Comparison of ENCODE assay signal across 15 cellular contexts in genomic region chr16:54475019-54475418, GRCh38.
A peak's percentile ranks its signal among the peaks of the same experiment; 100 is the strongest.
DNase-seq lines count a peak whose midpoint lies in the region; ATAC-seq and TF ChIP-seq lines count a peak whose summit lies in the region.
"Had no signal": no experiment of that assay in that cellular context is flagged by ENCODE, and none has a peak within 500 bp of the region (broad histone marks: within the 10 kb centered on the region; RNA-seq: fewer than 3 reads in every experiment).

No MANE protein-coding gene starts in this region.

- POLR2A ChIA-PET in A673 (lab: Charles Lee; ENCODE audit: low non-redundant PET), result interaction anchor here (0.6 to 0.7 kb wide), 3 partner anchors 20 to 1755 kb away, joined by 4 to 5 read pairs (median 5); no protein-coding TSS in a partner anchor

- TF ChIP-seq CTCF in A673 (conservative IDR thresholded peaks at IDR 0.05; ENCODE audit: low read depth, low read length), result no peak
- TF ChIP-seq CTCF in neural crest cell (conservative IDR thresholded peaks at IDR 0.05), result no peak

- BruUV-seq in A673 (replicated peaks; lab: Mats Ljungman, UMichigan), result no TSS peak

- intact Hi-C loops in A673 (cut with micrococcal nuclease; ENCODE audit: unreplicated experiment), result loop anchor here (10.0 kb wide), 2 partner anchors 190 to 580 kb away; partner anchors contain the start of gene IRX3

- H3K27ac ChIP-seq in A673 (ENCODE audit: low read depth, low read length, poor library complexity, severe bottlenecking) (peak overlapping the region; percentile 76), SK-N-MC (peak overlapping the region; percentile 92)
- H3K27ac ChIP-seq: C4-2B had no signal

- ATAC-seq in activated naive CD8-positive, alpha-beta T cell treated with anti-CD3 and anti-CD28 coated beads, Interleukin-2, amount 50 U/mL, for 24 hours, result no peak
- no peak for ATAC-seq in GM18909 (IDR thresholded peaks at IDR 0.05; ENCODE audit: poor library complexity, unreplicated experiment)

- CTCF ChIA-PET in A673 (lab: Charles Lee), result no interaction called here

- no peaks in the 10 kb centered on the region for H3K27me3 Mint-ChIP-seq in activated naive CD8-positive, alpha-beta T cell treated with anti-CD3 and anti-CD28 coated beads for 36 hours
- H3K27me3 Mint-ChIP-seq in activated naive CD8-positive, alpha-beta T cell treated with anti-CD3 and anti-CD28 coated beads, Interleukin-2, amount 50 U/mL, for 24 hours, result no peaks in the 10 kb centered on the region
- H3K27me3 Mint-ChIP-seq in neural crest cell (ENCODE audit: low read depth), result peaks cover 2% of the 10 kb centered on the region

- H3K36me3 ChIP-seq in A673 (ENCODE audit: insufficient read depth, low read length, poor library complexity, severe bottlenecking), result no peaks in the 10 kb centered on the region
- H3K36me3 ChIP-seq in SK-N-MC (ENCODE audit: insufficient read depth, low read length), result no peaks in the 10 kb centered on the region
- H3K36me3 ChIP-seq: BE2C, HAP-1 had no signal

- no peaks in the 10 kb centered on the region for H3K4me1 Mint-ChIP-seq in activated naive CD8-positive, alpha-beta T cell treated with anti-CD3 and anti-CD28 coated beads for 36 hours
- no peaks in the 10 kb centered on the region for H3K4me1 Mint-ChIP-seq in activated naive CD8-positive, alpha-beta T cell treated with anti-CD3 and anti-CD28 coated beads, Interleukin-2, amount 50 U/mL, for 24 hours
- peaks cover 6% of the 10 kb centered on the region for H3K4me1 Mint-ChIP-seq in neural crest cell
- H3K4me1 Mint-ChIP-seq: CD4-positive, alpha-beta memory T cell had no signal

- H3K9me3 ChIP-seq in A673 (ENCODE audit: low read depth, low read length, poor library complexity, severe bottlenecking) (no peaks in the 10 kb centered on the region), SK-N-MC (ENCODE audit: low read depth, low read length) (no peaks in the 10 kb centered on the region)
- H3K9me3 ChIP-seq: BE2C, HAP-1 had no signal

- DNase-seq in activated naive CD8-positive, alpha-beta T cell treated with anti-CD3 and anti-CD28 coated beads for 36 hours, result no peak
- no peak for DNase-seq in activated naive CD8-positive, alpha-beta T cell treated with anti-CD3 and anti-CD28 coated beads, Interleukin-2, amount 50 U/mL, for 24 hours
- DNase-seq in A673 (ENCODE audit: low spot score) (peak; percentile 78), SK-N-MC (ENCODE audit: low read depth, low spot score) (no peak), neural crest cell (ENCODE audit: low read depth, low spot score) (no peak)
- DNase-seq in activated CD4-positive, CD25-positive, alpha-beta regulatory T cell treated with anti-CD3 and anti-CD28 coated beads, Interleukin-2, amount 50 U/mL, for 72 hours, result no peak
- DNase-seq: BE2C; CD4-positive, alpha-beta memory T cell; DMS153; DMS79 treated with DMSO at 0.1 percent for 48 hours; EL; HFFc6 had no signal

- H3K27ac Mint-ChIP-seq in activated naive CD8-positive, alpha-beta T cell treated with anti-CD3 and anti-CD28 coated beads for 36 hours, result peak overlapping the region; percentile 37
- no peak overlapping the region for H3K27ac Mint-ChIP-seq in activated naive CD8-positive, alpha-beta T cell treated with anti-CD3 and anti-CD28 coated beads, Interleukin-2, amount 50 U/mL, for 24 hours
- peak overlapping the region; percentile 20 for H3K27ac Mint-ChIP-seq in neural crest cell (ENCODE audit: unreplicated experiment)
- H3K27ac Mint-ChIP-seq: CD4-positive, alpha-beta memory T cell; HFFc6 had no signal

- no peak overlapping the region for H3K4me3 Mint-ChIP-seq in activated naive CD8-positive, alpha-beta T cell treated with anti-CD3 and anti-CD28 coated beads for 36 hours
- no peak overlapping the region for H3K4me3 Mint-ChIP-seq in activated naive CD8-positive, alpha-beta T cell treated with anti-CD3 and anti-CD28 coated beads, Interleukin-2, amount 50 U/mL, for 24 hours
- no peak overlapping the region for H3K4me3 Mint-ChIP-seq in neural crest cell
- H3K4me3 Mint-ChIP-seq: CD4-positive, alpha-beta memory T cell; HFFc6 had no signal

- no peaks in the 10 kb centered on the region for H3K27me3 ChIP-seq in A673 (replicated peaks; ENCODE audit: insufficient read depth, low read depth, low read length, poor library complexity)
- H3K27me3 ChIP-seq: BE2C had no signal

- peaks cover 5% of the 10 kb centered on the region for H3K9me3 Mint-ChIP-seq in activated naive CD8-positive, alpha-beta T cell treated with anti-CD3 and anti-CD28 coated beads for 36 hours
- peaks cover 11% of the 10 kb centered on the region for H3K9me3 Mint-ChIP-seq in activated naive CD8-positive, alpha-beta T cell treated with anti-CD3 and anti-CD28 coated beads, Interleukin-2, amount 50 U/mL, for 24 hours
- peaks cover 6% of the 10 kb centered on the region for H3K9me3 Mint-ChIP-seq in neural crest cell

- peaks cover 27% of the 10 kb centered on the region for H3K4me1 ChIP-seq in A673 (ENCODE audit: insufficient read depth, low read length, poor library complexity, severe bottlenecking)
- H3K4me1 ChIP-seq: BE2C, HAP-1 had no signal

- H3K4me3 ChIP-seq in A673 (ENCODE audit: low read depth, low read length, poor library complexity, severe bottlenecking), result no peak overlapping the region
- H3K4me3 ChIP-seq in SK-N-MC, result 0 out of 2 replicates have a peak overlapping the region, but pooled peaks have one; percentile 33
- H3K4me3 ChIP-seq: HAP-1 had no signal

- H3K9ac ChIP-seq in SK-N-MC (ENCODE audit: insufficient read length), result peak overlapping the region; percentile 51

- no peaks in the 10 kb centered on the region for H3K36me3 Mint-ChIP-seq in activated naive CD8-positive, alpha-beta T cell treated with anti-CD3 and anti-CD28 coated beads for 36 hours
- H3K36me3 Mint-ChIP-seq in activated naive CD8-positive, alpha-beta T cell treated with anti-CD3 and anti-CD28 coated beads, Interleukin-2, amount 50 U/mL, for 24 hours (ENCODE audit: low read depth), result no peaks in the 10 kb centered on the region
- H3K36me3 Mint-ChIP-seq in neural crest cell (ENCODE audit: low read depth), result no peaks in the 10 kb centered on the region
- H3K36me3 Mint-ChIP-seq: CD4-positive, alpha-beta memory T cell had no signal
